In the genomic region with DNA sequence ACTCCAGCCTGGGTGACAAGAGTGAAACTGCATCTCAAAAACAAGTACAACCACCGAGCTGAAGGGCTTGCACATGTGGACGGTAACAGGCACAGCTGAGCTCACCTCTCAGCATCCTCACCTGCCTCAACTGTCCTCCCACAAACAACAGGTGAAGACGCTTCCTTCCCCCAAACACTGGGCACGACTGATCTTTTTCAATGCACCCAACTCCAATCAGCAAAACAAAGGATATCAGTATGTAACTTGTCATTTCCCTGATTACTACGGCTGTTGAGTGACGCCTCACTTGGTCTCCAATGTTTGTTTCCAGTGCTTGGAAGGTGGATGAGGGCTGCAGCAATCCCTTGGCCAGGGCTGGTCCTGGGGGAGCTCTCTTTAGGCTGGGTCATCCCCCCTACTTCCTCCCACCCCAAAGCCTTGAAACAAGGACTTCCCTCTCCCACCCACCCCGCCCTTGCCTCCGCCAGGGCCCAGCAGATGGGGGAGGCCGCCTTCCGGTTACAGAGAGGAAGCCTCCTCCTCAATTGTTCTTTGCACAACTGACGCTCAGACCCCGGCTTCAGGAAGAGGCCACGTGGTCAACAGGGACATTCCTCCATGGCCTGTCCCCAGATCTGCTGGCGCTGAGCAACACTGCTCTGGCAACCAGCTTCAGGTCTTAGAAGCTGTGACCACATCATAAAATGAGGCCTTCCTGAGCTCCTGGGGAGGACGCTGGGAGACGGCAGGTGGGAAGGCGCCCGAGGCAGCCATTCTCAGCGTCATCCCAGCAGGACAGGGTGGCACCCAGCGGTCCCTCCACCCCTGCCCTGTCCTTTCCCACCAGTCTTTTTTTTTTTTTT, we compare ENCODE assay signal across 8 cellular contexts. TPM values are rescaled to one million over a fixed set of nuclear protein-coding genes. Genes with fewer than 3 reads are reported as not detected.
DNase-seq lines count a peak whose midpoint lies in the region; ATAC-seq and TF ChIP-seq lines count a peak whose summit lies in the region.

No MANE protein-coding gene starts in this region.

- H3K36me3 Mint-ChIP-seq in H9 (ENCODE audit: insufficient read depth in 1 of 3, low read depth in 3 of 3), result no peaks in the 10 kb centered on the region
- peaks cover 78% of the 10 kb centered on the region for H3K36me3 Mint-ChIP-seq in activated CD4-positive, alpha-beta T cell treated with anti-CD3 and anti-CD28 coated beads, Interleukin-2, amount 10 ng/mL, durations not matched to agents 7 days and 5 days (ENCODE audit: low read depth)

- H2BK12ac ChIP-seq in H9 (ENCODE audit: insufficient read length, low read depth, low read length), result no peak overlapping the region

- no peak for ATAC-seq in HG02938 (IDR thresholded peaks at IDR 0.05; ENCODE audit: unreplicated experiment)

- H3K27me3 Mint-ChIP-seq in H9 (ENCODE audit: low read depth), result peaks cover 7% of the 10 kb centered on the region
- H3K27me3 Mint-ChIP-seq in activated CD4-positive, alpha-beta T cell treated with anti-CD3 and anti-CD28 coated beads, Interleukin-2, amount 10 ng/mL, durations not matched to agents 7 days and 5 days, result no peaks in the 10 kb centered on the region

- no peak overlapping the region for H3K27ac Mint-ChIP-seq in H9
- H3K27ac Mint-ChIP-seq in activated CD4-positive, alpha-beta T cell treated with anti-CD3 and anti-CD28 coated beads, Interleukin-2, amount 10 ng/mL, durations not matched to agents 7 days and 5 days, result peak overlapping the region; percentile 99

- no peak overlapping the region for H2AFZ ChIP-seq in H9 (ENCODE audit: low read length)

- CTCF ChIA-PET in activated CD4-positive, alpha-beta T cell treated with anti-CD3 and anti-CD28 coated beads, Interleukin-2, amount 10 ng/mL, durations not matched to agents 7 days and 5 days (lab: Charles Lee), result interaction anchor here (0.5 to 9.8 kb wide), 6 partner anchors 9 to 107 kb away, joined by 4 to 74 read pairs (median 4); no protein-coding TSS in a partner anchor

- H3K4ac ChIP-seq in H9 (ENCODE audit: low read depth, low read length), result no peak overlapping the region

- H3T11ph ChIP-seq in H9 (ENCODE audit: low read length), result no peak overlapping the region

- no peak overlapping the region for H3K56ac ChIP-seq in H9 (ENCODE audit: insufficient read length, low read depth, low read length)

- no peaks in the 10 kb centered on the region for H3K9me3 Mint-ChIP-seq in H9
- H3K9me3 Mint-ChIP-seq in activated CD4-positive, alpha-beta T cell treated with anti-CD3 and anti-CD28 coated beads, Interleukin-2, amount 10 ng/mL, durations not matched to agents 7 days and 5 days, result no peaks in the 10 kb centered on the region

- no peaks in the 10 kb centered on the region for H4K20me1 ChIP-seq in H9 (ENCODE audit: control insufficient read depth, insufficient read depth, insufficient read length)

- no peak overlapping the region for H3K4me3 Mint-ChIP-seq in H9
- peak overlapping the region; percentile 96 for H3K4me3 Mint-ChIP-seq in activated CD4-positive, alpha-beta T cell treated with anti-CD3 and anti-CD28 coated beads, Interleukin-2, amount 10 ng/mL, durations not matched to agents 7 days and 5 days

- H3K9ac ChIP-seq in H9 (ENCODE audit: extremely low read depth, insufficient read length, low read length), result no peak overlapping the region

- H3K9me3 ChIP-seq in H9 (ENCODE audit: control insufficient read depth, low read depth, low read length), result no peaks in the 10 kb centered on the region

- no peak overlapping the region for H2BK5ac ChIP-seq in H9 (ENCODE audit: insufficient read length, low read length)

- no peak overlapping the region for H3K14ac ChIP-seq in H9 (ENCODE audit: insufficient read depth, low read length)

- H4K91ac ChIP-seq in H9 (ENCODE audit: insufficient read length, low read depth, low read length), result no peak overlapping the region

- H4K8ac ChIP-seq in H9 (replicated peaks; ENCODE audit: insufficient read length, low read depth, low read length), result no peak overlapping the region

- no peaks in the 10 kb centered on the region for H3K27me3 ChIP-seq in H9 (ENCODE audit: insufficient read depth, low read length)

- H2BK120ac ChIP-seq in H9 (ENCODE audit: low read depth, low read length, poor library complexity, severe bottlenecking), result no peak overlapping the region

- H3K23ac ChIP-seq in H9 (ENCODE audit: insufficient read length, low read depth, low read length), result no peak overlapping the region

- no peak for TF ChIP-seq CTCF in H9 (conservative IDR thresholded peaks at IDR 0.05)

- POLR2A ChIA-PET in activated CD4-positive, alpha-beta T cell treated with anti-CD3 and anti-CD28 coated beads, Interleukin-2, amount 10 ng/mL, durations not matched to agents 7 days and 5 days (lab: Charles Lee), result interaction anchor here (1.8 to 4.6 kb wide), 2 partner anchors 14 to 32 kb away, joined by 5 to 25 read pairs; no protein-coding TSS in a partner anchor

- no CpG with 5 or more reads among the region's 20 CpGs for WGBS in H9 (ENCODE audit: extremely low coverage, insufficient read length, low lambda C conversion rate)

- no peak overlapping the region for H2BK20ac ChIP-seq in H9 (ENCODE audit: low read depth, low read length, poor library complexity, severe bottlenecking)

- H3K79me2 ChIP-seq in H9 (ENCODE audit: insufficient read depth, low read length), result no peaks in the 10 kb centered on the region

- intact Hi-C loops in cardiac septum (cut with DNase I), result loop anchor here (10.0 kb wide), 2 partner anchors 64 to 124 kb away; partner anchors contain the start of gene PRRC2B

- H3K4me1 Mint-ChIP-seq in H9, result peaks cover 19 to 32% of the 10 kb centered on the region in 2 experiments
- H3K4me1 Mint-ChIP-seq in activated CD4-positive, alpha-beta T cell treated with anti-CD3 and anti-CD28 coated beads, Interleukin-2, amount 10 ng/mL, durations not matched to agents 7 days and 5 days, result peaks cover 58% of the 10 kb centered on the region

- H3K27ac ChIP-seq in H9 (ENCODE audit: insufficient read length, low read depth, low read length), result no peak overlapping the region

- DNase-seq in H9, result peak; percentile 27
- DNase-seq in activated CD4-positive, alpha-beta T cell treated with anti-CD3 and anti-CD28 coated beads, Interleukin-2, amount 10 ng/mL, durations not matched to agents 7 days and 5 days, result peak; percentile 68
- peak; percentile 93 for DNase-seq in cardiac septum (ENCODE audit: low spot score)
- DNase-seq in stimulated activated naive CD4-positive, alpha-beta T cell treated with Interleukin-2 at 50 U/mL for 16 hours (lab: John Stamatoyannopoulos, UW), result peak; percentile 43
- DNase-seq in NCI-H2196 (lab: John Stamatoyannopoulos, UW; ENCODE audit: unreplicated experiment), result no peak
- no peak for DNase-seq in DMS79 (lab: John Stamatoyannopoulos, UW)
- no peak for DNase-seq in NCI-H1417 treated with DMSO at 0.1 percent for 48 hours (lab: John Stamatoyannopoulos, UW)

- no peak overlapping the region for H3K4me2 ChIP-seq in H9 (ENCODE audit: insufficient read depth, insufficient read length, low read length)

- H2AK5ac ChIP-seq in H9 (ENCODE audit: insufficient read length, low read length), result no peak overlapping the region

- H4K5ac ChIP-seq in H9 (ENCODE audit: insufficient read length, low read depth, low read length), result no peak overlapping the region

- no peaks in the 10 kb centered on the region for H3K23me2 ChIP-seq in H9 (ENCODE audit: insufficient read length, low read depth, low read length, poor library complexity, severe bottlenecking)

- H3K79me1 ChIP-seq in H9 (ENCODE audit: insufficient read depth, low read depth, low read length, poor library complexity, severe bottlenecking), result no peaks in the 10 kb centered on the region

- no peaks in the 10 kb centered on the region; the same call in 1 of the 2 replicates for H3K4me1 ChIP-seq in H9 (ENCODE audit: insufficient read depth, low read length)

- no peak overlapping the region for H3K18ac ChIP-seq in H9 (ENCODE audit: insufficient read length, low read depth, low read length)

- no peak overlapping the region for H2BK15ac ChIP-seq in H9 (ENCODE audit: low read depth, low read length)

RNA-seq across cellular contexts. Expression of gene FAM78A, which starts 5.9 kb away (rescaled TPM):
- total RNA-seq in H9 (2021) (1.9 and 2.1 TPM in 2 replicates), cardiac septum (27.2 TPM)
- 100 to 1,000 TPM; 118 to 128 TPM for total RNA-seq in activated CD4-positive, alpha-beta T cell treated with anti-CD3 and anti-CD28 coated beads, Interleukin-2, amount 10 ng/mL, durations not matched to agents 7 days and 5 days

RNA-seq across cellular contexts. Expression of gene PLPP7, which starts 19.1 kb away (rescaled TPM):
- total RNA-seq in H9 (2021), result 1.9 and 2.4 TPM in 2 replicates
- under 1 TPM in 1 of 2 experiments, not detected in 1; 0.21 TPM for total RNA-seq in activated CD4-positive, alpha-beta T cell treated with anti-CD3 and anti-CD28 coated beads, Interleukin-2, amount 10 ng/mL, durations not matched to agents 7 days and 5 days
- total RNA-seq in cardiac septum, result 78.7 TPM

Comparison
In these comparisons a context has a peak if more than half of its experiments do, and no peak if none do; other contexts are left out.
1. DNase-seq: peak in H9 (single experiment), activated CD4-positive, alpha-beta T cell treated with anti-CD3 and anti-CD28 coated beads, Interleukin-2, amount 10 ng/mL, durations not matched to agents 7 days and 5 days (single experiment), cardiac septum (single experiment) and stimulated activated naive CD4-positive, alpha-beta T cell treated with Interleukin-2 at 50 U/mL for 16 hours (single experiment); none in NCI-H2196 (single experiment), DMS79 (single experiment) and NCI-H1417 treated with DMSO at 0.1 percent for 48 hours (single experiment).
2. RNA of gene PLPP7, which starts 19.1 kb away (total RNA-seq): 78.7 TPM in cardiac septum (single experiment); 1.9 to 2.4 TPM in H9 and 0.21 TPM in activated CD4-positive, alpha-beta T cell treated with anti-CD3 and anti-CD28 coated beads, Interleukin-2, amount 10 ng/mL, durations not matched to agents 7 days and 5 days; every median in the first group is over 10 times any median in the second.